Comparison of ENCODE assay signal across 9 cellular contexts in genomic region chr5:172683696-172684464, GRCh38. TPM values are rescaled to one million over a fixed set of nuclear protein-coding genes. Genes with fewer than 3 reads are reported as not detected.
DNase-seq lines count a peak whose midpoint lies in the region; ATAC-seq lines count a peak whose summit lies in the region.
"Had no signal": no experiment of that assay in that cellular context is flagged by ENCODE, and none has a peak within 500 bp of the region (broad histone marks: within the 10 kb centered on the region; RNA-seq: fewer than 3 reads in every experiment).

No MANE protein-coding gene starts in this region.

- peaks cover 0 to 7% of the 10 kb centered on the region in 2 donors for H3K36me3 Mint-ChIP-seq in naive B cell
- H3K36me3 Mint-ChIP-seq in stimulated activated naive B cell treated with anti-CD40 and anti-IgM and Interleukin-4, amounts not matched to agents 10 μg/mL and 1 μg/mL and 100 μg/mL, for 72 hours = peaks cover 0 to 5% of the 10 kb centered on the region in 2 donors

- ATAC-seq in naive B cell (ENCODE audit: low read depth in 2 of 2) = peak; percentile 75 to 78
- peak; percentile 61 for ATAC-seq in stimulated activated naive B cell treated with anti-CD40 and anti-IgM and Interleukin-4, amounts not matched to agents 10 μg/mL and 1 μg/mL and 100 μg/mL, for 72 hours (replicated peaks)
- ATAC-seq in GM21423 (IDR thresholded peaks at IDR 0.05; ENCODE audit: unreplicated experiment) = no peak
- ATAC-seq in GM18873 (IDR thresholded peaks at IDR 0.05; ENCODE audit: low FRiP score, unreplicated experiment) = no peak

- H3K27me3 Mint-ChIP-seq in naive B cell = peaks cover 0 to 8% (median 0%) of the 10 kb centered on the region in 3 donors
- peaks cover 6% of the 10 kb centered on the region in 2 donors for H3K27me3 Mint-ChIP-seq in stimulated activated naive B cell treated with anti-CD40 and anti-IgM and Interleukin-4, amounts not matched to agents 10 μg/mL and 1 μg/mL and 100 μg/mL, for 72 hours

- peaks cover 25 to 37% (median 26%) of the 10 kb centered on the region in 3 donors for H3K4me1 Mint-ChIP-seq in naive B cell
- H3K4me1 Mint-ChIP-seq in stimulated activated naive B cell treated with anti-CD40 and anti-IgM and Interleukin-4, amounts not matched to agents 10 μg/mL and 1 μg/mL and 100 μg/mL, for 72 hours = peaks cover 18 to 37% of the 10 kb centered on the region in 2 donors

- peaks cover 0 to 8% (median 4%) of the 10 kb centered on the region in 7 donors for H3K9me3 Mint-ChIP-seq in naive B cell
- H3K9me3 Mint-ChIP-seq in stimulated activated naive B cell treated with anti-CD40 and anti-IgM and Interleukin-4, amounts not matched to agents 10 μg/mL and 1 μg/mL and 100 μg/mL, for 72 hours = peaks cover 5% of the 10 kb centered on the region in 2 donors

- peak overlapping the region; percentile 76 to 91 (median 79) for H3K4me3 Mint-ChIP-seq in naive B cell
- H3K4me3 Mint-ChIP-seq in stimulated activated naive B cell treated with anti-CD40 and anti-IgM and Interleukin-4, amounts not matched to agents 10 μg/mL and 1 μg/mL and 100 μg/mL, for 72 hours = peak overlapping the region; percentile 77 to 79

- DNase-seq in activated CD4-positive, CD25-positive, alpha-beta regulatory T cell (lab: John Stamatoyannopoulos, UW) = peak in 3 of 4 experiments; percentile 20 to 52 (median 32)
- DNase-seq in activated naive CD4-positive, alpha-beta T cell treated with anti-CD3 and anti-CD28 coated beads, Interleukin-2, amount 50 U/mL, for 16 hours = peak; percentile 75
- DNase-seq in naive B cell (peak; percentile 48), NCI-H1092 (lab: John Stamatoyannopoulos, UW) (no peak), SIG-M5 (lab: John Stamatoyannopoulos, UW) (no peak)
- DNase-seq in stimulated activated naive B cell treated with anti-CD40 and anti-IgM and Interleukin-4, amounts not matched to agents 10 μg/mL and 1 μg/mL and 100 μg/mL, for 72 hours = peak; percentile 39
- DNase-seq: OCI-M1 had no signal

- peak overlapping the region in 4 of 6 donors; percentile 80 to 90 (median 90) for H3K27ac Mint-ChIP-seq in naive B cell
- H3K27ac Mint-ChIP-seq in stimulated activated naive B cell treated with anti-CD40 and anti-IgM and Interleukin-4, amounts not matched to agents 10 μg/mL and 1 μg/mL and 100 μg/mL, for 72 hours = peak overlapping the region; percentile 77

RNA-seq across cellular contexts. Expression of gene NEURL1B, which starts 42.8 kb away (rescaled TPM):
- polyA plus RNA-seq in naive B cell (ENCODE audit: low read depth in 6 of 6) = not detected

Comparison
In these comparisons a context has a peak if more than half of its experiments do, and no peak if none do; other contexts are left out.
1. DNase-seq: peak in activated CD4-positive, CD25-positive, alpha-beta regulatory T cell (3 of 4), activated naive CD4-positive, alpha-beta T cell treated with anti-CD3 and anti-CD28 coated beads, Interleukin-2, amount 50 U/mL, for 16 hours (single experiment), naive B cell (single experiment) and stimulated activated naive B cell treated with anti-CD40 and anti-IgM and Interleukin-4, amounts not matched to agents 10 μg/mL and 1 μg/mL and 100 μg/mL, for 72 hours (single experiment); none in NCI-H1092 (single experiment) and SIG-M5 (single experiment).
2. ATAC-seq: peak in naive B cell (2 of 2) and stimulated activated naive B cell treated with anti-CD40 and anti-IgM and Interleukin-4, amounts not matched to agents 10 μg/mL and 1 μg/mL and 100 μg/mL, for 72 hours (2 of 2); none in GM21423 (single experiment) and GM18873 (single experiment).